8 cellular contexts compared by ENCODE assay signal in genomic region chr2:171432969-171433762, GRCh38. TPM values are rescaled to one million over a fixed set of nuclear protein-coding genes. Genes with fewer than 3 reads are reported as not detected.
A peak's percentile ranks its signal among the peaks of the same experiment; 100 is the strongest.
DNase-seq lines count a peak whose midpoint lies in the region; ATAC-seq, FAIRE-seq and TF ChIP-seq lines count a peak whose summit lies in the region.

No MANE protein-coding gene starts in this region.

- H3K27me3 ChIP-seq in endothelial cell of umbilical vein (ENCODE audit: control insufficient read depth in 2 of 2, insufficient read depth in 2 of 2, low read length in 2 of 2) (no peaks in the 10 kb centered on the region), upper lobe of left lung (no peaks in the 10 kb centered on the region)

- H3K27ac Mint-ChIP-seq in natural killer cell = peak overlapping the region; percentile 88 to 91

- H3K4me1 ChIP-seq in A549 (peaks cover 37% of the 10 kb centered on the region), endothelial cell of umbilical vein (ENCODE audit: control insufficient read depth, extremely low read depth, insufficient read depth, low read length) (peaks cover 14% of the 10 kb centered on the region), upper lobe of left lung (peaks cover 11 to 16% (median 13%) of the 10 kb centered on the region in 4 donors)

- no peak for TF ChIP-seq CTCF in A549 (IDR thresholded peaks at IDR 0.05)
- TF ChIP-seq CTCF in endothelial cell of umbilical vein (IDR thresholded peaks at IDR 0.05; ENCODE audit: extremely low read depth in 1 of 2, insufficient read depth in 1 of 2, low read depth in 1 of 2, low read length in 2 of 2) = no peak
- no peak for TF ChIP-seq CTCF in natural killer cell (IDR thresholded peaks at IDR 0.05)
- no peak for TF ChIP-seq CTCF in upper lobe of left lung (IDR thresholded peaks at IDR 0.05)

- dilution Hi-C loops in endothelial cell of umbilical vein (cut with MboI; ENCODE audit: extremely low pct_ligation_motif_present, low sequenced_read_pairs) = no loop called here

- peak overlapping the region; percentile 95 for H3K9ac ChIP-seq in endothelial cell of umbilical vein (replicated peaks; ENCODE audit: extremely low read depth, insufficient read depth, low read length)

- H3K36me3 Mint-ChIP-seq in natural killer cell = peaks cover 16% of the 10 kb centered on the region

- POLR2A ChIA-PET in A549 (lab: Yijun Ruan, JAX) = interaction anchor here (0.8 to 2.0 kb wide), 11 partner anchors 16 to 665 kb away, joined by 3 to 9 read pairs (median 4); partner anchors contain the start of genes GORASP2 and TLK1
- POLR2A ChIA-PET in endothelial cell of umbilical vein (lab: Charles Lee) = interaction anchor here (1.1 kb wide), 1 partner anchor 17 kb away, joined by 5 read pairs; no protein-coding TSS in a partner anchor

- peak; percentile 41 to 58 for ATAC-seq in A549
- ATAC-seq in natural killer cell = no peak
- ATAC-seq in upper lobe of left lung (ENCODE audit: low FRiP score in 2 of 2) = peak in 1 of 2 donors; percentile 49
- ATAC-seq in GM21526 (IDR thresholded peaks at IDR 0.05; ENCODE audit: low FRiP score, unreplicated experiment) = no peak

- H3K27ac ChIP-seq in A549 (peak overlapping the region; percentile 81 to 96), endothelial cell of umbilical vein (ENCODE audit: insufficient read depth, low read depth, low read length) (peak overlapping the region; percentile 95), upper lobe of left lung (peak overlapping the region; percentile 97 to 98 (median 97))

- TSS peak; percentile 47 for BruUV-seq in endothelial cell of umbilical vein (replicated peaks; lab: Mats Ljungman, UMichigan)

- CTCF ChIA-PET in A549 (lab: Yijun Ruan, JAX) = interaction anchor here (0.6 to 2.3 kb wide), 6 partner anchors 17 to 504 kb away, joined by 3 to 7 read pairs (median 4); partner anchors contain the start of gene GORASP2
- CTCF ChIA-PET in endothelial cell of umbilical vein (lab: Charles Lee) = interaction anchor here (0.9 to 2.3 kb wide), 6 partner anchors 9 to 504 kb away, joined by 3 to 10 read pairs (median 4); partner anchors contain the start of gene GORASP2

- peak overlapping the region; percentile 70 for H2AFZ ChIP-seq in endothelial cell of umbilical vein (ENCODE audit: low read depth, low read length)

- H4K20me1 ChIP-seq in endothelial cell of umbilical vein (replicated peaks; ENCODE audit: control insufficient read depth, extremely low read depth, insufficient read depth, low read length) = no peaks in the 10 kb centered on the region

- TF ChIP-seq EP300 in A549 (IDR thresholded peaks at IDR 0.05) (no peak), upper lobe of left lung (IDR thresholded peaks at IDR 0.05) (no peak)

- no peaks in the 10 kb centered on the region for H3K9me1 ChIP-seq in endothelial cell of umbilical vein (replicated peaks; ENCODE audit: control insufficient read depth, extremely low read depth, insufficient read depth, low read length)

- DNase-seq in A549 (ENCODE audit: low read depth in 1 of 2, low spot score in 1 of 2) (peak; percentile 33 to 77), GM12892 (ENCODE audit: insufficient read length) (peak; percentile 27), NCI-H2171 treated with DMSO at 0.1 percent for 48 hours (lab: John Stamatoyannopoulos, UW) (peak; percentile 84), endothelial cell of umbilical vein (ENCODE audit: low read depth, low spot score) (no peak), natural killer cell (no peak), upper lobe of left lung (peak in 1 of 2 donors; percentile 44)
- DNase-seq in activated CD4-positive, alpha-beta T cell treated with anti-CD3 and anti-CD28 coated beads, Interleukin-2, amount 50 U/mL, for 4 hours = peak; percentile 45 to 49

- H3K79me2 ChIP-seq in endothelial cell of umbilical vein (ENCODE audit: control insufficient read depth, insufficient read depth, low read length) = peaks cover 36% of the 10 kb centered on the region

- H3K4me2 ChIP-seq in A549 (peak overlapping the region; percentile 91), endothelial cell of umbilical vein (ENCODE audit: insufficient read depth, low read length) (peak overlapping the region; percentile 94)

- H3K4me1 Mint-ChIP-seq in natural killer cell = peaks cover 26 to 27% of the 10 kb centered on the region in 2 donors

- no peaks in the 10 kb centered on the region for H3K9me3 Mint-ChIP-seq in natural killer cell

- TF ChIP-seq RAD21 in A549 (conservative IDR thresholded peaks at IDR 0.05 in 1 of 2, IDR thresholded peaks at IDR 0.05 in 1 of 2) = no peak

- FAIRE-seq in A549 (lab: Jason Lieb, UNC) (no peak), GM12892 (lab: Jason Lieb, UNC) (peak; percentile 65), endothelial cell of umbilical vein (lab: Jason Lieb, UNC) (no peak)

- H3K9me3 ChIP-seq in A549 (peaks cover 4% of the 10 kb centered on the region; the same call in 1 of the 3 replicates), endothelial cell of umbilical vein (replicated peaks; ENCODE audit: control insufficient read depth, insufficient read depth, low read length) (no peaks in the 10 kb centered on the region), upper lobe of left lung (no peaks in the 10 kb centered on the region)

- no peaks in the 10 kb centered on the region for H3K27me3 Mint-ChIP-seq in natural killer cell (ENCODE audit: low read depth in 2 of 2)

- H3K36me3 ChIP-seq in endothelial cell of umbilical vein (ENCODE audit: control insufficient read depth in 2 of 2, extremely low read depth in 1 of 2, insufficient read depth in 2 of 2, low read length in 2 of 2) (peaks cover 0 to 7% of the 10 kb centered on the region in 2 experiments), upper lobe of left lung (peaks cover 0 to 18% (median 2%) of the 10 kb centered on the region in 4 donors)

- H3K4me3 ChIP-seq in A549 = peak overlapping the region; percentile 57
- H3K4me3 ChIP-seq in endothelial cell of umbilical vein (replicated peaks in 1 of 3; ENCODE audit: insufficient read depth in 1 of 3, low read depth in 1 of 3, low read length in 3 of 3) = peak overlapping the region; percentile 76 to 87 (median 85)
- peak overlapping the region; percentile 76 to 88 (median 81) for H3K4me3 ChIP-seq in upper lobe of left lung

- no peak for TF ChIP-seq POLR2A in A549 (IDR thresholded peaks at IDR 0.05; ENCODE audit: low read length)
- TF ChIP-seq POLR2A in GM12892 (IDR thresholded peaks at IDR 0.05; ENCODE audit: low read depth, low read length) = no peak
- no peak for TF ChIP-seq POLR2A in endothelial cell of umbilical vein (IDR thresholded peaks at IDR 0.05; ENCODE audit: low read depth, low read length)
- TF ChIP-seq POLR2A in upper lobe of left lung (IDR thresholded peaks at IDR 0.05) = no peak

- intact Hi-C loops in endothelial cell of umbilical vein (cut with micrococcal nuclease) = loop anchor here (5.0 kb wide), 1 partner anchor 461 kb away; no protein-coding TSS in a partner anchor
- intact Hi-C loops in natural killer cell (cut with micrococcal nuclease) = no loop called here

- 6% methylated on average over 20 of the region's 20 CpGs for WGBS in A549 (ENCODE audit: missing lambda C conversion rate)
- WGBS in upper lobe of left lung, 2 donors = 23 to 25% methylated on average over 20 of the region's 20 CpGs

- H3K4me3 Mint-ChIP-seq in natural killer cell = peak overlapping the region; percentile 94

TF ChIP-seq in A549, 52 proteins besides CTCF, POLR2A, EP300 and RAD21 (continues in another document):
- no peak for TF ChIP-seq NR3C1 (IDR thresholded peaks at IDR 0.05)

TF ChIP-seq in endothelial cell of umbilical vein, 7 proteins besides CTCF, POLR2A, EP300 and RAD21 (continues in another document):
- TF ChIP-seq JUN (IDR thresholded peaks at IDR 0.05; ENCODE audit: borderline replicate concordance, insufficient read depth, insufficient read length, low read depth) (no peak), MYC (IDR thresholded peaks at IDR 0.05; ENCODE audit: low read depth, low read length) (peak; percentile 92)

RNA-seq across cellular contexts. Expression of gene METTL8, which starts 0.6 kb away (rescaled TPM):
- 44.4 and 58.3 TPM in 2 replicates for polyA plus RNA-seq in A549 (2011; rRNA removed)
- 7.3 and 8.6 TPM in 2 replicates for polyA plus RNA-seq in A549 (2012; cell fraction: cytosol; rRNA removed)
- polyA plus RNA-seq in A549 (2012; cell fraction: nucleus; rRNA removed) = 4.3 and 6.3 TPM in 2 replicates
- 21.1 to 24.0 TPM (median 21.8 TPM) in 3 replicates for polyA plus RNA-seq in A549 (2017; fragmentation: RNase III; extraction: RNeasy Plus Mini Kit Qiagen cat#74134 plus additional on column Dnase treatment)
- polyA minus RNA-seq in A549 (2011; rRNA and poly(A)+ RNA removed) = 22.6 and 23.1 TPM in 2 replicates
- 48.8 TPM for polyA plus RNA-seq in GM12892 (2012; ENCODE audit: missing spikeins)
- total RNA-seq in endothelial cell of umbilical vein = 20.2 and 25.0 TPM in 2 replicates
- 4.6 and 7.0 TPM in 2 replicates for polyA plus RNA-seq in endothelial cell of umbilical vein
- 8.3 and 8.8 TPM in 2 replicates for polyA plus RNA-seq in endothelial cell of umbilical vein (2011; cell fraction: cytosol; rRNA removed)
- 10.4 and 13.7 TPM in 2 replicates for polyA plus RNA-seq in endothelial cell of umbilical vein (2011; cell fraction: nucleus; rRNA removed)
- 27.3 and 34.5 TPM in 2 replicates for polyA plus RNA-seq in endothelial cell of umbilical vein (2012)
- polyA minus RNA-seq in endothelial cell of umbilical vein = 8.4 and 8.7 TPM in 2 replicates
- polyA minus RNA-seq in endothelial cell of umbilical vein (2011; cell fraction: cytosol; rRNA and poly(A)+ RNA removed) = 6.3 TPM
- 9.4 and 13.3 TPM in 2 replicates for polyA minus RNA-seq in endothelial cell of umbilical vein (2011; cell fraction: nucleus; rRNA and poly(A)+ RNA removed)
- total RNA-seq in natural killer cell = 10 to 100 TPM; 14.3 to 16.7 (median 15.2) TPM
- 10 to 100 TPM in 5 of 6 donors, 1 to 10 TPM in 1; 6.1 to 15.4 (median 13.0) TPM for total RNA-seq in upper lobe of left lung

RNA-seq across cellular contexts. Expression of gene DCAF17, which starts 0.9 kb away (rescaled TPM):
- polyA plus RNA-seq in A549 (2011; rRNA removed) (23.9 and 26.9 TPM in 2 replicates), A549 (2017; fragmentation: RNase III; extraction: RNeasy Plus Mini Kit Qiagen cat#74134 plus additional on column Dnase treatment) (11.5 to 12.6 TPM (median 12.6 TPM) in 3 replicates), endothelial cell of umbilical vein (4.4 and 4.6 TPM in 2 replicates)
- polyA plus RNA-seq in A549 (2012; cell fraction: cytosol; rRNA removed) = 3.3 and 4.0 TPM in 2 replicates
- 2.7 and 4.3 TPM in 2 replicates for polyA plus RNA-seq in A549 (2012; cell fraction: nucleus; rRNA removed)
- polyA minus RNA-seq in A549 (2011; rRNA and poly(A)+ RNA removed) = 17.1 and 19.0 TPM in 2 replicates
- 15.8 TPM for polyA plus RNA-seq in GM12892 (2012; ENCODE audit: missing spikeins)
- total RNA-seq in endothelial cell of umbilical vein (14.9 and 15.0 TPM in 2 replicates), natural killer cell (10 to 100 TPM; 20.0 to 33.8 (median 30.7) TPM), upper lobe of left lung (10 to 100 TPM in 4 of 6 donors, 1 to 10 TPM in 2; 6.2 to 24.7 (median 11.9) TPM)
- polyA plus RNA-seq in endothelial cell of umbilical vein (2011; cell fraction: cytosol; rRNA removed) = 4.3 and 4.7 TPM in 2 replicates
- 15.1 and 18.3 TPM in 2 replicates for polyA plus RNA-seq in endothelial cell of umbilical vein (2011; cell fraction: nucleus; rRNA removed)
- polyA plus RNA-seq in endothelial cell of umbilical vein (2012) = 11.3 and 11.4 TPM in 2 replicates
- 11.1 and 12.1 TPM in 2 replicates for polyA minus RNA-seq in endothelial cell of umbilical vein
- 6.3 TPM for polyA minus RNA-seq in endothelial cell of umbilical vein (2011; cell fraction: cytosol; rRNA and poly(A)+ RNA removed)
- polyA minus RNA-seq in endothelial cell of umbilical vein (2011; cell fraction: nucleus; rRNA and poly(A)+ RNA removed) = 13.9 and 19.2 TPM in 2 replicates

Comparison
In these comparisons a context has a peak if more than half of its experiments do, and no peak if none do; other contexts are left out.
1. ATAC-seq: peak in A549 (2 of 2); none in natural killer cell (0 of 3) and GM21526 (single experiment).
2. DNase-seq: peak in A549 (2 of 2), GM12892 (single experiment), NCI-H2171 treated with DMSO at 0.1 percent for 48 hours (single experiment) and activated CD4-positive, alpha-beta T cell treated with anti-CD3 and anti-CD28 coated beads, Interleukin-2, amount 50 U/mL, for 4 hours (2 of 2); none in endothelial cell of umbilical vein (single experiment) and natural killer cell (single experiment).
3. Peak in every context shown above with its lines, with median percentiles within 50 percentile points of each other: H3K27ac ChIP-seq and H3K4me3 ChIP-seq.